ENCODE assay signal across 8 cellular contexts in genomic region chr13:36919833-36920611, GRCh38. TPM values are rescaled to one million over a fixed set of nuclear protein-coding genes. Genes with fewer than 3 reads are reported as not detected.
A peak's percentile ranks its signal among the peaks of the same experiment; 100 is the strongest.
DNase-seq lines count a peak whose midpoint lies in the region; ATAC-seq and TF ChIP-seq lines count a peak whose summit lies in the region.

Gene SMAD9, minus strand, starts transcription at chr13:36920238. Its CDS starts 40,549 bp downstream, at chr13:36879689.

- no peak within 1 kb of the TSS for H3K4me3 ChIP-seq in CD8-positive, alpha-beta T cell (ENCODE audit: low read depth, low read length)
- H3K4me3 ChIP-seq in HUES6 (ENCODE audit: low read depth, low read length) (peak within 1 kb of the TSS; percentile 77), SJSA1 (peak within 1 kb of the TSS; percentile 51)

- H3K27me3 ChIP-seq in CD8-positive, alpha-beta T cell (ENCODE audit: insufficient read depth, low read length), result peaks cover 24% of the 10 kb centered on the region
- peaks cover 47% of the 10 kb centered on the region for H3K27me3 ChIP-seq in HUES6 (ENCODE audit: control insufficient read depth, insufficient read depth, low read length)
- H3K27me3 ChIP-seq in SJSA1 (replicated peaks), result no peaks in the 10 kb centered on the region

- peaks cover 3% of the 10 kb centered on the region for H3K4me1 ChIP-seq in CD8-positive, alpha-beta T cell (ENCODE audit: insufficient read depth, low read length)
- H3K4me1 ChIP-seq in HUES6 (ENCODE audit: control insufficient read depth, insufficient read depth, low read length) (peaks cover 7% of the 10 kb centered on the region), SJSA1 (replicated peaks) (peaks cover 28% of the 10 kb centered on the region)

- H3K27ac Mint-ChIP-seq in CD8-positive, alpha-beta T cell, result no peak within 1 kb of the TSS
- H3K27ac Mint-ChIP-seq in dendritic cell treated with granulocyte-macrophage colony-stimulating factor and Interleukin-4, amounts not matched to agents 40 ng/mL and 50 ng/mL, for 4 days, result no peak within 1 kb of the TSS
- peak within 1 kb of the TSS; percentile 14 for H3K27ac Mint-ChIP-seq in stimulated activated naive B cell treated with anti-CD40 and anti-IgM and Interleukin-4, amounts not matched to agents 10 μg/mL and 1 μg/mL and 100 μg/mL, for 72 hours

- ATAC-seq in CD8-positive, alpha-beta T cell, result no peak
- ATAC-seq in GM19351 (IDR thresholded peaks at IDR 0.05; ENCODE audit: unreplicated experiment) (peak; percentile 83), left lobe of liver (peak; percentile 85)
- ATAC-seq in stimulated activated naive B cell treated with anti-CD40 and anti-IgM and Interleukin-4, amounts not matched to agents 10 μg/mL and 1 μg/mL and 100 μg/mL, for 72 hours (replicated peaks), result peak; percentile 74 to 77

- H3K36me3 ChIP-seq in CD8-positive, alpha-beta T cell (ENCODE audit: insufficient read depth, low read length), result no peaks in the 10 kb centered on the region
- H3K36me3 ChIP-seq in HUES6 (ENCODE audit: control insufficient read depth, insufficient read depth, low read length) (no peaks in the 10 kb centered on the region), SJSA1 (no peaks in the 10 kb centered on the region)

- no peaks in the 10 kb centered on the region for H3K36me3 Mint-ChIP-seq in CD8-positive, alpha-beta T cell
- no peaks in the 10 kb centered on the region for H3K36me3 Mint-ChIP-seq in dendritic cell treated with granulocyte-macrophage colony-stimulating factor and Interleukin-4, amounts not matched to agents 40 ng/mL and 50 ng/mL, for 4 days (ENCODE audit: low read depth)
- H3K36me3 Mint-ChIP-seq in stimulated activated naive B cell treated with anti-CD40 and anti-IgM and Interleukin-4, amounts not matched to agents 10 μg/mL and 1 μg/mL and 100 μg/mL, for 72 hours, result no peaks in the 10 kb centered on the region

- H3K4me1 Mint-ChIP-seq in CD8-positive, alpha-beta T cell (ENCODE audit: low read depth), result peaks cover 10% of the 10 kb centered on the region
- peaks cover 5% of the 10 kb centered on the region for H3K4me1 Mint-ChIP-seq in dendritic cell treated with granulocyte-macrophage colony-stimulating factor and Interleukin-4, amounts not matched to agents 40 ng/mL and 50 ng/mL, for 4 days (ENCODE audit: low read depth)
- H3K4me1 Mint-ChIP-seq in stimulated activated naive B cell treated with anti-CD40 and anti-IgM and Interleukin-4, amounts not matched to agents 10 μg/mL and 1 μg/mL and 100 μg/mL, for 72 hours, result peaks cover 2 to 8% of the 10 kb centered on the region in 2 donors

- H3K9ac ChIP-seq in HUES6 (ENCODE audit: low read length), result peak within 1 kb of the TSS; percentile 32

- CTCF ChIA-PET in CD8-positive, alpha-beta T cell (lab: Charles Lee), result no interaction called here

- no peak for TF ChIP-seq CTCF in CD8-positive, alpha-beta T cell (IDR thresholded peaks at IDR 0.05)

- peak within 1 kb of the TSS; percentile 66 for H3K4me3 Mint-ChIP-seq in CD8-positive, alpha-beta T cell
- peak within 1 kb of the TSS; percentile 52 for H3K4me3 Mint-ChIP-seq in dendritic cell treated with granulocyte-macrophage colony-stimulating factor and Interleukin-4, amounts not matched to agents 40 ng/mL and 50 ng/mL, for 4 days
- peak within 1 kb of the TSS; percentile 76 to 77 for H3K4me3 Mint-ChIP-seq in stimulated activated naive B cell treated with anti-CD40 and anti-IgM and Interleukin-4, amounts not matched to agents 10 μg/mL and 1 μg/mL and 100 μg/mL, for 72 hours

- POLR2A ChIA-PET in CD8-positive, alpha-beta T cell (lab: Charles Lee), result no interaction called here

- intact Hi-C loops in CD8-positive, alpha-beta T cell (cut with DNase I, micrococcal nuclease), result no loop called here
- intact Hi-C loops in dendritic cell treated with granulocyte-macrophage colony-stimulating factor and Interleukin-4, amounts not matched to agents 40 ng/mL and 50 ng/mL, for 4 days (cut with micrococcal nuclease), result no loop called here

- no peaks in the 10 kb centered on the region for H3K9me3 ChIP-seq in CD8-positive, alpha-beta T cell (ENCODE audit: low read length)
- H3K9me3 ChIP-seq in HUES6 (ENCODE audit: control insufficient read depth, insufficient read depth, low read depth, low read length) (no peaks in the 10 kb centered on the region), SJSA1 (replicated peaks) (no peaks in the 10 kb centered on the region)

- DNase-seq in CD8-positive, alpha-beta T cell, result peak in 1 of 7 experiments; percentile 22
- DNase-seq in SJSA1 (ENCODE audit: low read depth in 1 of 2, low spot score in 2 of 2), result peak; percentile 20 to 85
- peak; percentile 65 for DNase-seq in left lobe of liver (ENCODE audit: low spot score)
- DNase-seq in stimulated activated naive B cell treated with anti-CD40 and anti-IgM and Interleukin-4, amounts not matched to agents 10 μg/mL and 1 μg/mL and 100 μg/mL, for 72 hours, result no peak
- DNase-seq in NCI-H1436 (lab: John Stamatoyannopoulos, UW), result no peak

- peaks cover 50% of the 10 kb centered on the region for H3K27me3 Mint-ChIP-seq in CD8-positive, alpha-beta T cell (ENCODE audit: low read depth)
- peaks cover 53% of the 10 kb centered on the region for H3K27me3 Mint-ChIP-seq in dendritic cell treated with granulocyte-macrophage colony-stimulating factor and Interleukin-4, amounts not matched to agents 40 ng/mL and 50 ng/mL, for 4 days
- H3K27me3 Mint-ChIP-seq in stimulated activated naive B cell treated with anti-CD40 and anti-IgM and Interleukin-4, amounts not matched to agents 10 μg/mL and 1 μg/mL and 100 μg/mL, for 72 hours, result peaks cover 47 to 75% of the 10 kb centered on the region in 2 donors

- no peak within 1 kb of the TSS for H3K27ac ChIP-seq in CD8-positive, alpha-beta T cell (ENCODE audit: low read depth, low read length)
- H3K27ac ChIP-seq in HUES6 (ENCODE audit: low read depth, low read length) (no peak within 1 kb of the TSS), SJSA1 (peak within 1 kb of the TSS; percentile 93)

- H3K9me3 Mint-ChIP-seq in CD8-positive, alpha-beta T cell, result no peaks in the 10 kb centered on the region
- H3K9me3 Mint-ChIP-seq in dendritic cell treated with granulocyte-macrophage colony-stimulating factor and Interleukin-4, amounts not matched to agents 40 ng/mL and 50 ng/mL, for 4 days, result no peaks in the 10 kb centered on the region
- H3K9me3 Mint-ChIP-seq in stimulated activated naive B cell treated with anti-CD40 and anti-IgM and Interleukin-4, amounts not matched to agents 10 μg/mL and 1 μg/mL and 100 μg/mL, for 72 hours, result no peaks in the 10 kb centered on the region

RNA-seq across cellular contexts. Expression of gene SMAD9, which starts in this region (rescaled TPM):
- total RNA-seq in CD8-positive, alpha-beta T cell, result not detected
- 16.8 and 25.9 TPM in 2 replicates for total RNA-seq in SJSA1 (2014; rRNA removed; shearing (Covaris generic))
- 0.70 TPM for total RNA-seq in left lobe of liver

Comparison
In these comparisons a context has a peak if more than half of its experiments do, and no peak if none do; other contexts are left out.
1. RNA of gene SMAD9 (total RNA-seq): 16.8 to 25.9 TPM in SJSA1; 0.70 TPM in left lobe of liver (single experiment) and not detected in CD8-positive, alpha-beta T cell; every median in the first group is over 10 times any median in the second.
2. Peak in DNase-seq and ATAC-seq in left lobe of liver; RNA of the gene not detected or under 1 TPM.
3. DNase-seq: peak in SJSA1 (2 of 2); none in stimulated activated naive B cell treated with anti-CD40 and anti-IgM and Interleukin-4, amounts not matched to agents 10 μg/mL and 1 μg/mL and 100 μg/mL, for 72 hours (single experiment) and NCI-H1436 (single experiment).
4. Peak in every context shown above with its lines, with median percentiles within 50 percentile points of each other: H3K4me3 Mint-ChIP-seq.